Comparison of ENCODE assay signal across 13 cellular contexts in the genomic region with DNA sequence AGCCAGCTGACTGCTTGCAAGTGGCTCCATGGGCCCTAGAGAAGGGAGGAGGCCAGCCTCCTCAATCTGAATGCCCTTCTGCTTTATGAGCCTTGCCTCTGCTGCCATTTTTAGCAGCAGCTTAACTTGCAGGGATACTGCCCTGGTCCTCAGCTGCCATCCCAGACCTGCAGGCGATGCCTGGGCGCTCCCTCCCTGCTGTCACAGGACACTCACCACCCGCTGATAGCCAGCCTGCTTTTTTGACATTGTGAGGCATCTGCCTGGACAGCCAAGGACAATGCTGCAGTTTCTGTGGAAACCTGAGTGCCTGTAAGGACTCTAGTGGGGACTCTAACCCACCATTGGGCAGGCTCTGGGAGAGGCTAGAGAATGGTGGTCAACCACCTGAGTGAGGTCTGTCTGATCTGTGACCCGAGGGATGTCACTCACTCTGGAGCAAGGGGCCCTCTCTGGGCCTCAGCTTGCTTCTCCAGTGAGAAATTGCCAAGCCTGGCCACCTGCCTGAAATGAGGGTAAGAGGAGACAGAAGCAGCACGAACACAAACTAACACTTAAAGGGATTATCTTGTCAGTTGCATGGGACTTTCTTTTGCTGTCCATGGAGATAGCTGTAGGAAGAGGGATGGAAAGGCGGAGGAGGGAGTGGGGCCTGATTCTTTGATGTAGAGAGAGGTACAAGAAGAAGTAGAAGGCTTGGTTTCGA.
A peak's percentile ranks its signal among the peaks of the same experiment; 100 is the strongest.
DNase-seq lines count a peak whose midpoint lies in the region; ATAC-seq and TF ChIP-seq lines count a peak whose summit lies in the region.
"Had no signal": no experiment of that assay in that cellular context is flagged by ENCODE, and none has a peak within 500 bp of the region (broad histone marks: within the 10 kb centered on the region; RNA-seq: fewer than 3 reads in every experiment).

No MANE protein-coding gene starts in this region.

- TF ChIP-seq CTCF in neural crest cell (conservative IDR thresholded peaks at IDR 0.05), result no peak

- H3K9me3 Mint-ChIP-seq in neural crest cell, result peaks cover 9% of the 10 kb centered on the region

- peak overlapping the region; percentile 82 for H3K27ac Mint-ChIP-seq in neural crest cell (ENCODE audit: unreplicated experiment)
- H3K27ac Mint-ChIP-seq: CD4-positive, alpha-beta memory T cell; GM23338; H9 had no signal

- peaks cover 3% of the 10 kb centered on the region for H3K36me3 Mint-ChIP-seq in neural crest cell (ENCODE audit: low read depth)
- H3K36me3 Mint-ChIP-seq: CD4-positive, alpha-beta memory T cell had no signal

- H3K27me3 Mint-ChIP-seq in neural crest cell (ENCODE audit: low read depth), result no peaks in the 10 kb centered on the region

- intact Hi-C loops in left cardiac atrium (cut with DNase I) (loop anchor here in 1 of 2 donors (5.0 to 10.0 kb wide), 3 partner anchors 72 to 229 kb away; no protein-coding TSS in a partner anchor), Right ventricle myocardium superior (cut with DNase I) (no loop called here)

- H3K4me3 Mint-ChIP-seq in neural crest cell, result no peak overlapping the region
- H3K4me3 Mint-ChIP-seq: CD4-positive, alpha-beta memory T cell; GM23338; H9 had no signal

- peak; percentile 50 for DNase-seq in left cardiac atrium
- no peak for DNase-seq in Right ventricle myocardium superior
- DNase-seq in islet precursor cell, result peak; percentile 20
- no peak for DNase-seq in neural crest cell (ENCODE audit: low read depth, low spot score)
- DNase-seq in SHP77 treated with DMSO at 0.1 percent for 48 hours (lab: John Stamatoyannopoulos, UW), result no peak
- no peak for DNase-seq in stimulated activated CD8-positive, alpha-beta memory T cell treated with anti-CD3 and anti-CD28 coated beads, Interleukin-4, amount 100 ng/mL, for 48 hours
- DNase-seq: C1 segment of cervical spinal cord; CD4-positive, alpha-beta memory T cell; COR-L47; DMS79 treated with DMSO at 0.1 percent for 48 hours; GF-D8 had no signal

- peak; percentile 81 to 89 for ATAC-seq in left cardiac atrium
- ATAC-seq in Right ventricle myocardium superior (ENCODE audit: poor library complexity), result no peak

- peaks cover 6% of the 10 kb centered on the region for H3K4me1 Mint-ChIP-seq in neural crest cell
- H3K4me1 Mint-ChIP-seq: CD4-positive, alpha-beta memory T cell; GM23338 had no signal

Comparison
In these comparisons a context has a peak if more than half of its experiments do, and no peak if none do; other contexts are left out.
1. DNase-seq: peak in left cardiac atrium (single experiment) and islet precursor cell (single experiment); none in Right ventricle myocardium superior (single experiment), neural crest cell (single experiment), SHP77 treated with DMSO at 0.1 percent for 48 hours (single experiment) and stimulated activated CD8-positive, alpha-beta memory T cell treated with anti-CD3 and anti-CD28 coated beads, Interleukin-4, amount 100 ng/mL, for 48 hours (single experiment).